ENCODE assay signal across 2 cellular contexts in genomic region chr22:44755956-44756361, GRCh38.
TF ChIP-seq lines count a peak whose summit lies in the region.

No MANE protein-coding gene starts in this region.

TF ChIP-seq in GM23338, 12 proteins besides CTCF, POLR2A, EP300 and RAD21 (continued from another document):
- no peak for TF ChIP-seq EZH2phosphoT487 (IDR thresholded peaks at IDR 0.05; ENCODE audit: unreplicated experiment)
- TF ChIP-seq ZNF462 (CRISPR knock-in tag; IDR thresholded peaks at IDR 0.05) = peak; percentile 67; the same call in 1 of the 2 replicates

TF ChIP-seq in WTC11, 78 proteins besides CTCF, POLR2A, EP300 and RAD21 (continued from another document):
- TF ChIP-seq E2F1 (CRISPR knock-in tag; IDR thresholded peaks at IDR 0.05) (no peak), E2F5 (CRISPR knock-in tag; IDR thresholded peaks at IDR 0.05) (no peak), E2F4 (CRISPR knock-in tag; IDR thresholded peaks at IDR 0.05; ENCODE audit: borderline replicate concordance, low read depth) (no peak), USF2 (CRISPR knock-in tag; IDR thresholded peaks at IDR 0.05) (no peak), CDX4 (CRISPR knock-in tag; IDR thresholded peaks at IDR 0.05; ENCODE audit: borderline replicate concordance) (no peak), PRDM15 (CRISPR knock-in tag; IDR thresholded peaks at IDR 0.05) (no peak), RORB (CRISPR knock-in tag; IDR thresholded peaks at IDR 0.05) (no peak), HMGXB4 (CRISPR knock-in tag; IDR thresholded peaks at IDR 0.05) (no peak), AFF4 (CRISPR knock-in tag; IDR thresholded peaks at IDR 0.05; ENCODE audit: borderline replicate concordance) (no peak)
